Comparison of ENCODE assay signal across 8 cellular contexts in genomic region chr3:40452876-40453730, GRCh38. TPM values are rescaled to one million over a fixed set of nuclear protein-coding genes. Genes with fewer than 3 reads are reported as not detected.
A peak's percentile ranks its signal among the peaks of the same experiment; 100 is the strongest.
DNase-seq lines count a peak whose midpoint lies in the region; ATAC-seq and TF ChIP-seq lines count a peak whose summit lies in the region.

No MANE protein-coding gene starts in this region.

- no peaks in the 10 kb centered on the region for H3K27me3 ChIP-seq in spleen (replicated peaks in 1 of 7)

- TF ChIP-seq CTCF in AG10803 (conservative IDR thresholded peaks at IDR 0.05; ENCODE audit: low read length) (no peak), spleen (IDR thresholded peaks at IDR 0.05 in 8 of 11, conservative IDR thresholded peaks at IDR 0.05 in 3 of 11) (no peak)

- H3K4me3 ChIP-seq in AG10803 (ENCODE audit: low read length) (peak overlapping the region; percentile 93), spleen (peak overlapping the region; percentile 36 to 76 (median 58))

- H3K36me3 ChIP-seq in spleen: peaks cover 0 to 14% (median 2%) of the 10 kb centered on the region in 6 donors

- TF ChIP-seq POLR2A in spleen (IDR thresholded peaks at IDR 0.05): peak in 1 of 3 donors; percentile 42

- intact Hi-C loops in spleen (cut with DNase I; ENCODE audit: low total_unique reads): loop anchor here (10.0 kb wide), 2 partner anchors 72 to 138 kb away; partner anchors contain the start of gene ZNF621

- no peaks in the 10 kb centered on the region for H3K9me3 ChIP-seq in spleen

- peak overlapping the region; percentile 88 to 97 (median 96) for H3K27ac ChIP-seq in spleen

- peaks cover 14 to 44% (median 30%) of the 10 kb centered on the region in 6 donors for H3K4me1 ChIP-seq in spleen

- peak; percentile 93 for ATAC-seq in GM19035 (IDR thresholded peaks at IDR 0.05; ENCODE audit: unreplicated experiment)
- peak; percentile 95 for ATAC-seq in HG03342 (IDR thresholded peaks at IDR 0.05; ENCODE audit: unreplicated experiment)

- 0 to 1% (median 0%) methylated on average over 35 to 41 of the region's 41 CpGs for WGBS in spleen, 5 donors

- DNase-seq in AG10803 (ENCODE audit: low read depth) (peak; percentile 98), NCI-H345 treated with DMSO at 0.1 percent for 48 hours (lab: John Stamatoyannopoulos, UW; ENCODE audit: unreplicated experiment) (peak; percentile 90), cerebellar cortex (ENCODE audit: low spot score) (peak; percentile 100), iris pigment epithelial cell (ENCODE audit: low read depth) (peak; percentile 99), spleen (peak; percentile 100)
- DNase-seq in activated CD4-positive, CD25-positive, alpha-beta regulatory T cell treated with anti-CD3 and anti-CD28 coated beads, Interleukin-2, amount 50 U/mL, for 16 hours (ENCODE audit: low read depth, low spot score): peak; percentile 93

RNA-seq across cellular contexts. Expression of gene RPL14, which starts 4.0 kb away (rescaled TPM):
- total RNA-seq in spleen: 1,000 to 10,000 TPM in 4 of 7 donors, 100 to 1,000 TPM in 3; 292 to 1,528 (median 1,249) TPM
- 1,000 to 10,000 TPM; 1,406 to 2,856 (median 2,495) TPM for polyA plus RNA-seq in spleen

RNA-seq across cellular contexts. Expression of gene ZNF619, which starts 23.8 kb away (rescaled TPM):
- 10 to 100 TPM in 6 of 7 donors, 1 to 10 TPM in 1; 8.5 to 20.3 (median 12.8) TPM for total RNA-seq in spleen
- 1 to 10 TPM in 2 of 3 donors, under 1 TPM in 1; 0.89 to 2.4 (median 1.0) TPM for polyA plus RNA-seq in spleen

RNA-seq across cellular contexts. Expression of gene ZNF620, which starts 52.7 kb away (rescaled TPM):
- 1 to 10 TPM; 1.8 to 7.4 (median 5.9) TPM for total RNA-seq in spleen
- 1 to 10 TPM; 1.2 to 2.4 (median 1.9) TPM for polyA plus RNA-seq in spleen

Comparison
In these comparisons a context has a peak if more than half of its experiments do, and no peak if none do; other contexts are left out.
1. Peak in every context shown above with its lines: DNase-seq, ATAC-seq, H3K4me3 ChIP-seq and H3K27ac ChIP-seq.